2 cellular contexts compared by ENCODE assay signal in genomic region chr5:142823176-142823575, GRCh38.
TF ChIP-seq lines count a peak whose summit lies in the region.

No MANE protein-coding gene starts in this region.

TF ChIP-seq in IMR-90, 13 proteins besides CTCF, POLR2A, EP300 and RAD21:
- TF ChIP-seq USF2 (IDR thresholded peaks at IDR 0.05; ENCODE audit: low read depth, low read length), result no peak
- no peak for TF ChIP-seq RFX5 (IDR thresholded peaks at IDR 0.05; ENCODE audit: low read depth, low read length)
- TF ChIP-seq FOS (IDR thresholded peaks at IDR 0.05; ENCODE audit: low read depth, low read length), result no peak
- no peak for TF ChIP-seq NFE2L2 (IDR thresholded peaks at IDR 0.05; ENCODE audit: low read depth, low read length)
- TF ChIP-seq ELK1 (IDR thresholded peaks at IDR 0.05; ENCODE audit: borderline replicate concordance, low read depth, low read length), result no peak
- TF ChIP-seq MXI1 (IDR thresholded peaks at IDR 0.05; ENCODE audit: borderline replicate concordance, low read depth, low read length), result no peak
- no peak for TF ChIP-seq SMC3 (IDR thresholded peaks at IDR 0.05; ENCODE audit: low read depth, low read length)
- TF ChIP-seq CEBPB (IDR thresholded peaks at IDR 0.05; ENCODE audit: low read depth, low read length), result no peak
- no peak for TF ChIP-seq RCOR1 (IDR thresholded peaks at IDR 0.05; ENCODE audit: insufficient replicate concordance, low read length)
- TF ChIP-seq BHLHE40 (IDR thresholded peaks at IDR 0.05; ENCODE audit: low read depth, low read length), result no peak
- TF ChIP-seq MAZ (IDR thresholded peaks at IDR 0.05; ENCODE audit: borderline replicate concordance, low read depth, low read length), result no peak
- TF ChIP-seq MAFK (IDR thresholded peaks at IDR 0.05; ENCODE audit: low read depth, low read length), result no peak
- no peak for TF ChIP-seq CHD1 (IDR thresholded peaks at IDR 0.05; ENCODE audit: low read depth, low read length)

TF ChIP-seq in HepG2, 621 proteins besides CTCF, POLR2A, EP300 and RAD21:
- TF ChIP-seq SP140L (CRISPR knock-in tag; IDR thresholded peaks at IDR 0.05; ENCODE audit: borderline replicate concordance) (no peak), HNF4A (CRISPR knock-in tag; IDR thresholded peaks at IDR 0.05) (peak; percentile 47), ZNF362 (CRISPR knock-in tag; IDR thresholded peaks at IDR 0.05; ENCODE audit: borderline replicate concordance) (peak; percentile 73; the same call in 1 of the 2 replicates), SP5 (CRISPR knock-in tag; IDR thresholded peaks at IDR 0.05; ENCODE audit: borderline replicate concordance, low read depth) (peak; percentile 3; the same call in 1 of the 2 replicates)
